7 cellular contexts compared by ENCODE assay signal in genomic region chr16:4474192-4474961, GRCh38. TPM values are rescaled to one million over a fixed set of nuclear protein-coding genes. Genes with fewer than 3 reads are reported as not detected.
DNase-seq lines count a peak whose midpoint lies in the region; ATAC-seq and TF ChIP-seq lines count a peak whose summit lies in the region.

Gene NMRAL1 (minus strand): TSS chr16:4474625. CDS start chr16:4474132, 493 bp downstream.

- POLR2A ChIA-PET in PC-3 (lab: Charles Lee; ENCODE audit: unreplicated experiment): interaction anchor here (1.3 kb wide), 1 partner anchor 10 kb away, joined by 12 read pairs; no protein-coding TSS in a partner anchor

- TF ChIP-seq POLR2A in erythroblast (IDR thresholded peaks at IDR 0.05; ENCODE audit: low read length): peak; percentile 63

- BruUV-seq in PC-3 (replicated peaks; lab: Mats Ljungman, UMichigan): TSS peak; percentile 49

- peaks cover 53% of the 10 kb centered on the region for H3K79me2 ChIP-seq in PC-3 (ENCODE audit: low read length)

- H3K9ac ChIP-seq in PC-3 (ENCODE audit: low read length) (peak within 1 kb of the TSS; percentile 92), mucosa of rectum (ENCODE audit: low read depth in 1 of 2, low read length in 2 of 2) (peak within 1 kb of the TSS; percentile 52 to 79)

- H3K4me1 ChIP-seq in PC-3 (ENCODE audit: insufficient read depth, low read length): peaks cover 27% of the 10 kb centered on the region
- peaks cover 6 to 9% of the 10 kb centered on the region in 2 donors for H3K4me1 ChIP-seq in mucosa of rectum (ENCODE audit: control insufficient read depth in 2 of 2, insufficient read depth in 2 of 2, low read length in 2 of 2)

- peak; percentile 26 for ATAC-seq in GM18858 (IDR thresholded peaks at IDR 0.05; ENCODE audit: unreplicated experiment)
- peak; percentile 66 for ATAC-seq in PC-3

- no peaks in the 10 kb centered on the region for H3F3A ChIP-seq in PC-3 (ENCODE audit: low read length, unreplicated experiment)

- DNase-seq in HS-5 (ENCODE audit: low read depth): peak; percentile 73
- peak; percentile 91 for DNase-seq in PC-3
- peak; percentile 84 for DNase-seq in activated T-cell treated with anti-CD3 and anti-CD28 coated beads, Interleukin-2, amount 50 U/mL, for 1 hour
- DNase-seq in erythroblast (lab: John Stamatoyannopoulos, UW): peak; percentile 78 to 89
- peak; percentile 57 to 62 for DNase-seq in stimulated activated CD8-positive, alpha-beta memory T cell treated with anti-CD3 and anti-CD28 coated beads, Interleukin-4, amount 100 ng/mL, for 4 hours (ENCODE audit: low read depth in 2 of 2, low spot score in 1 of 2)

- CTCF ChIA-PET in PC-3 (lab: Charles Lee): interaction anchor here (0.7 kb wide), 1 partner anchor 157 kb away, joined by 3 read pairs; no protein-coding TSS in a partner anchor

- H3K27ac ChIP-seq in PC-3 (ENCODE audit: low read length) (peak within 1 kb of the TSS; percentile 47), mucosa of rectum (ENCODE audit: low read depth in 2 of 2, low read length in 2 of 2) (peak within 1 kb of the TSS; percentile 71 to 73)

- H3K36me3 ChIP-seq in PC-3 (ENCODE audit: low read depth, low read length) (no peaks in the 10 kb centered on the region), mucosa of rectum (ENCODE audit: control insufficient read depth in 2 of 2, insufficient read depth in 2 of 2, low read length in 2 of 2) (peaks cover under 1 to 1% of the 10 kb centered on the region in 2 donors)

- no peaks in the 10 kb centered on the region for H3K27me3 ChIP-seq in PC-3 (ENCODE audit: low read length)
- H3K27me3 ChIP-seq in mucosa of rectum (ENCODE audit: control insufficient read depth in 2 of 2, insufficient read depth in 2 of 2, low read length in 2 of 2): no peaks in the 10 kb centered on the region

- H2AFZ ChIP-seq in PC-3 (ENCODE audit: low read length): peak within 1 kb of the TSS; percentile 86

- no peaks in the 10 kb centered on the region for H4K20me1 ChIP-seq in PC-3 (ENCODE audit: low read length)

- no peak for TF ChIP-seq CTCF in PC-3 (conservative IDR thresholded peaks at IDR 0.05; ENCODE audit: low read depth, low read length)

- peak within 1 kb of the TSS; percentile 88 for H3K4me3 ChIP-seq in PC-3 (ENCODE audit: low read length)
- peak within 1 kb of the TSS; percentile 74 to 79 for H3K4me3 ChIP-seq in mucosa of rectum (ENCODE audit: low read length in 2 of 2)

- peak within 1 kb of the TSS; percentile 96 for H3K4me2 ChIP-seq in PC-3 (ENCODE audit: low read length)

- no peaks in the 10 kb centered on the region for H3K9me3 ChIP-seq in PC-3 (ENCODE audit: low read length)
- no peaks in the 10 kb centered on the region for H3K9me3 ChIP-seq in mucosa of rectum (ENCODE audit: control insufficient read depth in 2 of 2, low read length in 2 of 2)

- intact Hi-C loops in PC-3 (cut with micrococcal nuclease): no loop called here

- no peaks in the 10 kb centered on the region for H3K9me2 ChIP-seq in PC-3 (replicated peaks; ENCODE audit: low read length)

RNA-seq across cellular contexts. Expression of gene NMRAL1, which starts in this region (rescaled TPM):
- total RNA-seq in PC-3 (2014; rRNA removed): 92.6 and 119 TPM in 2 replicates

Comparison
In these comparisons a context has a peak if more than half of its experiments do, and no peak if none do; other contexts are left out.
1. Peak in every context shown above with its lines: DNase-seq, ATAC-seq, H3K4me3 ChIP-seq and H3K27ac ChIP-seq.